In the genomic region with DNA sequence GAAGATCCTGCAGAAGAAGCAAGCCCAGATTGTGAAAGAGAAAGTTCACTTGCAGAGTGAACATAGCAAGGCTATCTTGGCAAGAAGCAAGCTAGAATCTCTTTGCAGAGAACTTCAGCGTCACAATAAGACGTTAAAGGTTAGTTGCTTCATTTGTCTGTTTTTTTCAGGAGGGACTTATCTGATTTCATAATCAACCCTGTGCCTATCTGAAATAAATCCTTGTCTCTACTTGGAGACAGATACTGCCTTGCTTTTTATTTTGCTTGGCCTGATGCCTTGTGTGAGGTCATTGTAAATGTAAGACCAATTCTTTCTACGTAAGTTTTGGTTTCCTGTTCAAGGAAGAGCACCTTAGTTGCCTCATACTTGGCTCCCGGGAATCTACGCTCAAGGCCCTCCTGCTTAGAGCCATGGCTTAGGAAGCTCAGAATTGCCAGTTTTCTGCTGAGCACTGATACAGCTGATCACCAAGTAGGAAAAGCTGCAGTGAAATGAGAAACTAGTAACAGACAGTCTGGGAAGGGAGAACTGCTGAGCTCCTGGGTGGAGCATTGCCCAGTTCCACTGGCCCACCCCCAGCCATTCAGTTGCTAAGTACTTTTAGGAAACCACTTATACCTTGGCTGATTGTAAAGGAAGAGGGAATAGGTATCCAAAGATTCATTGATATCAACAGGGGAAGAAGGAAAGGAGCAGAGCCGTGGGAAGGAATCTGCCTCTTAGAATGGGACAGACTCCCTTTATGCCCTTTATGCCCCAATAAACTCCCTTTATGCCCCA, we compare ENCODE assay signal across 9 cellular contexts. TPM values are rescaled to one million over a fixed set of nuclear protein-coding genes. Genes with fewer than 3 reads are reported as not detected.
A peak's percentile ranks its signal among the peaks of the same experiment; 100 is the strongest.
DNase-seq lines count a peak whose midpoint lies in the region; ATAC-seq and TF ChIP-seq lines count a peak whose summit lies in the region.
"Had no signal": no experiment of that assay in that cellular context is flagged by ENCODE, and none has a peak within 500 bp of the region (broad histone marks: within the 10 kb centered on the region; RNA-seq: fewer than 3 reads in every experiment).

No MANE protein-coding gene starts in this region.

- no peaks in the 10 kb centered on the region for H3K9me3 Mint-ChIP-seq in activated T-helper 17 cell treated with anti-CD3 and anti-CD28 coated beads, Interleukin-2, amount 50 U/mL, for 72 hours
- H3K9me3 Mint-ChIP-seq in activated naive CD8-positive, alpha-beta T cell treated with anti-CD3 and anti-CD28 coated beads, Interleukin-2, amount 50 U/mL, for 24 hours: no peaks in the 10 kb centered on the region
- H3K9me3 Mint-ChIP-seq in glutamatergic neuron (ENCODE audit: unreplicated experiment): peaks cover 1% of the 10 kb centered on the region

- peaks cover 5% of the 10 kb centered on the region for H3K4me1 Mint-ChIP-seq in activated T-helper 17 cell treated with anti-CD3 and anti-CD28 coated beads, Interleukin-2, amount 50 U/mL, for 72 hours
- peaks cover 12% of the 10 kb centered on the region for H3K4me1 Mint-ChIP-seq in activated naive CD8-positive, alpha-beta T cell treated with anti-CD3 and anti-CD28 coated beads, Interleukin-2, amount 50 U/mL, for 24 hours
- peaks cover 9% of the 10 kb centered on the region for H3K4me1 Mint-ChIP-seq in glutamatergic neuron (ENCODE audit: low read depth, unreplicated experiment)

- H3K27ac Mint-ChIP-seq in activated T-helper 17 cell treated with anti-CD3 and anti-CD28 coated beads, Interleukin-2, amount 50 U/mL, for 72 hours: peak overlapping the region; percentile 67
- H3K27ac Mint-ChIP-seq in activated naive CD8-positive, alpha-beta T cell treated with anti-CD3 and anti-CD28 coated beads, Interleukin-2, amount 50 U/mL, for 24 hours: no peak overlapping the region
- H3K27ac Mint-ChIP-seq in glutamatergic neuron (ENCODE audit: unreplicated experiment): no peak overlapping the region

- H3K27me3 Mint-ChIP-seq in activated T-helper 17 cell treated with anti-CD3 and anti-CD28 coated beads, Interleukin-2, amount 50 U/mL, for 72 hours: no peaks in the 10 kb centered on the region
- no peaks in the 10 kb centered on the region for H3K27me3 Mint-ChIP-seq in activated naive CD8-positive, alpha-beta T cell treated with anti-CD3 and anti-CD28 coated beads, Interleukin-2, amount 50 U/mL, for 24 hours
- no peaks in the 10 kb centered on the region for H3K27me3 Mint-ChIP-seq in glutamatergic neuron (ENCODE audit: unreplicated experiment)

- TF ChIP-seq CTCF in gastroesophageal sphincter (IDR thresholded peaks at IDR 0.05): no peak
- no peak for TF ChIP-seq CTCF in prostate gland (IDR thresholded peaks at IDR 0.05)
- no peak for TF ChIP-seq CTCF in glutamatergic neuron (IDR thresholded peaks at IDR 0.05; ENCODE audit: partially characterized antibody, unreplicated experiment)

- H3K9me3 ChIP-seq in gastroesophageal sphincter (no peaks in the 10 kb centered on the region), prostate gland (no peaks in the 10 kb centered on the region)

- no peak overlapping the region for H3K4me3 Mint-ChIP-seq in activated T-helper 17 cell treated with anti-CD3 and anti-CD28 coated beads, Interleukin-2, amount 50 U/mL, for 72 hours
- H3K4me3 Mint-ChIP-seq in activated naive CD8-positive, alpha-beta T cell treated with anti-CD3 and anti-CD28 coated beads, Interleukin-2, amount 50 U/mL, for 24 hours: no peak overlapping the region
- H3K4me3 Mint-ChIP-seq in glutamatergic neuron (ENCODE audit: unreplicated experiment): no peak overlapping the region

- peaks cover 0 to 27% (median 3%) of the 10 kb centered on the region in 3 donors for H3K4me1 ChIP-seq in gastroesophageal sphincter
- H3K4me1 ChIP-seq in prostate gland (replicated peaks): no peaks in the 10 kb centered on the region

- no peak overlapping the region for H3K4me3 ChIP-seq in gastroesophageal sphincter
- H3K4me3 ChIP-seq in prostate gland: no peak overlapping the region

- ATAC-seq in activated T-helper 17 cell treated with anti-CD3 and anti-CD28 coated beads, Interleukin-2, amount 50 U/mL, for 72 hours (replicated peaks): no peak
- ATAC-seq in gastroesophageal sphincter: peak; percentile 88
- no peak for ATAC-seq in activated naive CD8-positive, alpha-beta T cell treated with anti-CD3 and anti-CD28 coated beads, Interleukin-2, amount 50 U/mL, for 24 hours

- H3K27ac ChIP-seq in gastroesophageal sphincter: peak overlapping the region; percentile 62 to 73 (median 71)
- peak overlapping the region; percentile 66 to 69 for H3K27ac ChIP-seq in prostate gland

- H3K36me3 ChIP-seq in gastroesophageal sphincter (peaks cover 0 to 32% of the 10 kb centered on the region in 2 donors), prostate gland (no peaks in the 10 kb centered on the region)

- H3K36me3 Mint-ChIP-seq in activated T-helper 17 cell treated with anti-CD3 and anti-CD28 coated beads, Interleukin-2, amount 50 U/mL, for 72 hours (ENCODE audit: low read depth): peaks cover 70% of the 10 kb centered on the region
- peaks cover 21% of the 10 kb centered on the region for H3K36me3 Mint-ChIP-seq in activated naive CD8-positive, alpha-beta T cell treated with anti-CD3 and anti-CD28 coated beads, Interleukin-2, amount 50 U/mL, for 24 hours (ENCODE audit: low read depth)
- no peaks in the 10 kb centered on the region for H3K36me3 Mint-ChIP-seq in glutamatergic neuron (ENCODE audit: unreplicated experiment)

- DNase-seq in ELF-1 (ENCODE audit: low read depth, low spot score) (peak; percentile 28), prostate gland (ENCODE audit: low spot score) (peak; percentile 26), NCI-H1436 treated with DMSO at 0.1 percent for 48 hours (lab: John Stamatoyannopoulos, UW) (no peak), retina (no peak), glutamatergic neuron (no peak)
- no peak for DNase-seq in activated naive CD8-positive, alpha-beta T cell treated with anti-CD3 and anti-CD28 coated beads, Interleukin-2, amount 50 U/mL, for 24 hours
- DNase-seq: SIG-M5 had no signal

- no peak for TF ChIP-seq EP300 in gastroesophageal sphincter (IDR thresholded peaks at IDR 0.05)

- TF ChIP-seq POLR2A in gastroesophageal sphincter (IDR thresholded peaks at IDR 0.05) (no peak), prostate gland (IDR thresholded peaks at IDR 0.05) (no peak)

- H3K27me3 ChIP-seq in gastroesophageal sphincter: no peaks in the 10 kb centered on the region
- no peaks in the 10 kb centered on the region for H3K27me3 ChIP-seq in prostate gland (replicated peaks; ENCODE audit: insufficient read depth)

- intact Hi-C loops in prostate gland (cut with DNase I): loop anchor here (5.0 to 10.0 kb wide), 3 partner anchors 119 to 546 kb away; a partner anchor contains a TSS

- 21 to 53% methylated on average over 3 of the region's 6 CpGs for WGBS in gastroesophageal sphincter (ENCODE audit: low coverage in 1 of 2), 2 donors
- 17% methylated on average over 6 of the region's 6 CpGs for WGBS in prostate gland

RNA-seq across cellular contexts. Expression of a gene that starts 41.8 kb away (rescaled TPM):
- 100 to 1,000 TPM; 159 to 187 TPM for total RNA-seq in activated T-helper 17 cell treated with anti-CD3 and anti-CD28 coated beads, Interleukin-2, amount 50 U/mL, for 72 hours
- total RNA-seq in gastroesophageal sphincter (100 to 1,000 TPM; 112 to 233 (median 119) TPM), prostate gland (100 to 1,000 TPM in 1 of 2 donors, 10 to 100 TPM in 1; 88.0 to 256 TPM), glutamatergic neuron (ENCODE audit: unreplicated experiment) (79.2 TPM)

RNA-seq across cellular contexts. Expression of a gene that starts 42.1 kb away (rescaled TPM):
- total RNA-seq in activated T-helper 17 cell treated with anti-CD3 and anti-CD28 coated beads, Interleukin-2, amount 50 U/mL, for 72 hours: 10 to 100 TPM; 10.0 to 15.7 TPM
- total RNA-seq in gastroesophageal sphincter (10 to 100 TPM in 3 of 4 donors, 1 to 10 TPM in 1; 9.0 to 16.8 (median 14.3) TPM), prostate gland (10 to 100 TPM in 1 of 2 donors, 1 to 10 TPM in 1; 8.6 to 12.8 TPM), glutamatergic neuron (ENCODE audit: unreplicated experiment) (10.4 TPM)

Comparison
In these comparisons a context has a peak if more than half of its experiments do, and no peak if none do; other contexts are left out.
1. DNase-seq: peak in ELF-1 (single experiment) and prostate gland (single experiment); none in NCI-H1436 treated with DMSO at 0.1 percent for 48 hours (single experiment), activated naive CD8-positive, alpha-beta T cell treated with anti-CD3 and anti-CD28 coated beads, Interleukin-2, amount 50 U/mL, for 24 hours (single experiment), retina (single experiment) and glutamatergic neuron (single experiment).